ENCODE assay signal across 21 cellular contexts in the genomic region with DNA sequence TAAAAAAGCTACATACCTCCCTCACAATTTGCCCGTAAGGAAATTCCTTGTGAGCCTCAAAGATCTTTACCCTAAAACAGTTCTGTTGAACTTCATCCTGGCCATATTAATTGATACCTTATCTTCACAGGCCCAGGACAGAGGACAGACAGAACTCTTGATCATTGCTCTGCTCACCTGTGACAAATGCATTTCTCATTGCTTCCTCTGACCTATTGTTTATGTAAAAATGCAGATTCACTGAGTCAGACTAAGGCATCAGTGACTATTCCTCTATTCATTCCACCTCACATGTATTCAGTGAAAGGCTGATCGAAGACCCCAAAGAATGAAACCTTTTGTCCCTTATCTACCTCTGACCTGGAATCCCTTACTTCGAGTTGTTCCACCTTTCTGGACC.
"Had no signal": no experiment of that assay in that cellular context is flagged by ENCODE, and none has a peak within 500 bp of the region (broad histone marks: within the 10 kb centered on the region; RNA-seq: fewer than 3 reads in every experiment).

No MANE protein-coding gene starts in this region.

- DNase-seq: activated CD4-positive, alpha-beta T cell treated with anti-CD3 and anti-CD28 coated beads for 1 hour; activated CD4-positive, alpha-beta T cell treated with anti-CD3 and anti-CD28 coated beads, Interleukin-2, amount 50 U/mL, for 1 hour; activated T-cell treated with anti-CD3 and anti-CD28 coated beads, Interleukin-2, amount 50 U/mL, for 1 hour; aorta; brain microvascular endothelial cell; effector memory CD4-positive, alpha-beta T cell; heart right ventricle; islet precursor cell; lower lobe of right lung; naive thymus-derived CD4-positive, alpha-beta T cell; posterior cingulate gyrus; retina; spleen; stimulated activated CD4-positive, alpha-beta T cell treated with anti-CD3 and anti-CD28 coated beads, Interleukin-4, amount 100 ng/mL, for 24 hours; stimulated activated naive CD8-positive, alpha-beta T cell treated with anti-CD3 and anti-CD28 coated beads, Interleukin-15, Interleukin-2, amounts not matched to agents 100 U/mL and 50 U/mL, for 24 hours; SW 1271; upper lobe of right lung had no signal

- H3K4me1 Mint-ChIP-seq: neural progenitor cell had no signal

- H3K27me3 Mint-ChIP-seq: central memory CD8-positive, alpha-beta T cell; naive thymus-derived CD4-positive, alpha-beta T cell had no signal

- ATAC-seq: activated naive CD4-positive, alpha-beta T cell treated with anti-CD3 and anti-CD28 coated beads, Interleukin-2, amount 50 U/mL, for 72 hours; heart right ventricle; lower lobe of right lung; naive thymus-derived CD4-positive, alpha-beta T cell; stimulated activated naive CD8-positive, alpha-beta T cell treated with anti-CD3 and anti-CD28 coated beads, Interleukin-15, Interleukin-2, amounts not matched to agents 100 U/mL and 50 U/mL, for 24 hours; upper lobe of right lung had no signal

- H3K27ac Mint-ChIP-seq: activated naive CD4-positive, alpha-beta T cell treated with anti-CD3 and anti-CD28 coated beads, Interleukin-2, amount 50 U/mL, for 72 hours; naive thymus-derived CD4-positive, alpha-beta T cell; neural progenitor cell had no signal

- H3K27ac ChIP-seq: brain microvascular endothelial cell, heart right ventricle, lower lobe of right lung, neural progenitor cell, spleen, upper lobe of right lung, VCaP had no signal

- H3K4me3 Mint-ChIP-seq: central memory CD8-positive, alpha-beta T cell; naive thymus-derived CD4-positive, alpha-beta T cell; neural progenitor cell had no signal
